30 cellular contexts compared by ENCODE assay signal in the genomic region with DNA sequence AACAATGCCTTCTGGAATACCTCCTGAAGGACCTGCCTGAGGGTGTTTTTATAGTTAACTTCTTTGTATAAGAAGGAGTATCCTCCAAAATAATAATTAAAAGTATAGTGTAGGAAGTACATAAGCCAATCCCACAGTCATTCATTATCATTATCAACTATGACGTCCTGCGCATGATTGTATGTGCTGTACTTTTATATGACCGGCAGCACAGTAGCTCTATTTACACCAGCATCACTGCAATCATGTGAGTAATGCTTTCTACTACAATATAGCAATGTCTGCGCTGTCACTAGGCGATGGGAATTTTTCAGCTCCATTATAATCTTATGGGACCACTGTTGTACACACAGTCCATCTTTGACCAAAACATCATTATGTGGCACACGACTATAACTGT.
"Had no signal": no experiment of that assay in that cellular context is flagged by ENCODE, and none has a peak within 500 bp of the region (broad histone marks: within the 10 kb centered on the region; RNA-seq: fewer than 3 reads in every experiment).

No MANE protein-coding gene starts in this region.

- H3K4me3 ChIP-seq: neural progenitor cell, ovary, psoas muscle, right lobe of liver, sigmoid colon, stomach, thoracic aorta, thyroid gland, tibial nerve, upper lobe of left lung, vagina had no signal

- H3K9ac ChIP-seq: neural progenitor cell, parathyroid adenoma had no signal

- H3K4me2 ChIP-seq: neural progenitor cell had no signal

- H3K36me3 ChIP-seq: neural progenitor cell, ovary, right lobe of liver, sigmoid colon, stomach, thoracic aorta, thyroid gland, tibial nerve, upper lobe of left lung, vagina had no signal

- H3K9me3 Mint-ChIP-seq: naive thymus-derived CD8-positive, alpha-beta T cell; natural killer cell treated with Interleukin-12 subunit alpha and Interleukin-12 subunit beta and Interleukin-15 and Interleukin-18, amount 100 ng/mL, for 72 hours; nephron progenitor cell; neural progenitor cell; stimulated activated effector memory CD8-positive, alpha-beta T cell treated with anti-CD3 and anti-CD28 coated beads, Interleukin-12 subunit alpha, Interleukin-12 subunit beta, amount 100 ng/mL, for 72 hours; stimulated activated naive B cell treated with anti-CD40 and anti-IgM and Interleukin-4, amounts not matched to agents 10 μg/mL and 1 μg/mL and 100 μg/mL, for 72 hours; stimulated activated naive CD8-positive, alpha-beta T cell treated with anti-CD3 and anti-CD28 coated beads, Interleukin-15, Interleukin-2, amounts not matched to agents 100 ng/mL and 50 ng/mL, for 24 hours had no signal

- H3K27me3 ChIP-seq: neural progenitor cell, ovary, right lobe of liver, sigmoid colon, stomach, thyroid gland, tibial nerve, upper lobe of left lung, vagina had no signal

- DNase-seq: naive thymus-derived CD8-positive, alpha-beta T cell; nephron progenitor cell; occipital lobe; ovary; posterior cingulate gyrus; psoas muscle; right cardiac atrium; right lobe of liver; sigmoid colon; small intestine; stimulated activated CD4-positive, alpha-beta T cell treated with anti-CD3 and anti-CD28 coated beads, Interleukin-15, amount 100 ng/mL, for 24 hours; stimulated activated CD4-positive, alpha-beta T cell treated with anti-CD3 and anti-CD28 coated beads, Interleukin-2, amount 100 ng/mL, for 24 hours; stimulated activated CD4-positive, alpha-beta T cell treated with anti-CD3 and anti-CD28 coated beads, Interleukin-2, amount 100 ng/mL, for 48 hours; stimulated activated CD4-positive, alpha-beta T cell treated with anti-CD3 and anti-CD28 coated beads, Interleukin-4, amount 100 ng/mL, for 24 hours; stimulated activated naive B cell treated with anti-CD40 and anti-IgM and Interleukin-4, amounts not matched to agents 10 μg/mL and 1 μg/mL and 100 μg/mL, for 72 hours; stimulated activated naive CD4-positive, alpha-beta T cell treated with Interleukin-2 at 50 U/mL for 16 hours; stomach; thyroid gland; trophoblast cell; upper lobe of left lung had no signal

- H3K27ac Mint-ChIP-seq: natural killer cell treated with Interleukin-12 subunit alpha and Interleukin-12 subunit beta and Interleukin-15 and Interleukin-18, amount 100 ng/mL, for 72 hours; nephron progenitor cell; neural progenitor cell; progenitor cell of endocrine pancreas; stimulated activated effector memory CD8-positive, alpha-beta T cell treated with anti-CD3 and anti-CD28 coated beads, Interleukin-12 subunit alpha, Interleukin-12 subunit beta, amount 100 ng/mL, for 72 hours; stimulated activated naive B cell treated with anti-CD40 and anti-IgM and Interleukin-4, amounts not matched to agents 10 μg/mL and 1 μg/mL and 100 μg/mL, for 72 hours; stimulated activated naive CD8-positive, alpha-beta T cell treated with anti-CD3 and anti-CD28 coated beads, Interleukin-15, Interleukin-2, amounts not matched to agents 100 ng/mL and 50 ng/mL, for 24 hours had no signal

- FAIRE-seq: small intestine, urothelium cell line had no signal

- H3K4me1 Mint-ChIP-seq: naive thymus-derived CD8-positive, alpha-beta T cell; nephron progenitor cell; neural progenitor cell; stimulated activated effector memory CD8-positive, alpha-beta T cell treated with anti-CD3 and anti-CD28 coated beads, Interleukin-12 subunit alpha, Interleukin-12 subunit beta, amount 100 ng/mL, for 72 hours had no signal

- H3K36me3 Mint-ChIP-seq: naive thymus-derived CD8-positive, alpha-beta T cell; natural killer cell treated with Interleukin-12 subunit alpha and Interleukin-12 subunit beta and Interleukin-15 and Interleukin-18, amount 100 ng/mL, for 72 hours; neural progenitor cell; stimulated activated effector memory CD8-positive, alpha-beta T cell treated with anti-CD3 and anti-CD28 coated beads, Interleukin-12 subunit alpha, Interleukin-12 subunit beta, amount 100 ng/mL, for 72 hours; stimulated activated naive B cell treated with anti-CD40 and anti-IgM and Interleukin-4, amounts not matched to agents 10 μg/mL and 1 μg/mL and 100 μg/mL, for 72 hours had no signal

- H3K9me3 ChIP-seq: ovary, psoas muscle, right lobe of liver, sigmoid colon, stomach, thoracic aorta, thyroid gland, tibial nerve, upper lobe of left lung, vagina had no signal

- H3K4me3 Mint-ChIP-seq: naive thymus-derived CD8-positive, alpha-beta T cell; natural killer cell treated with Interleukin-12 subunit alpha and Interleukin-12 subunit beta and Interleukin-15 and Interleukin-18, amount 100 ng/mL, for 72 hours; nephron progenitor cell; neural progenitor cell; stimulated activated effector memory CD8-positive, alpha-beta T cell treated with anti-CD3 and anti-CD28 coated beads, Interleukin-12 subunit alpha, Interleukin-12 subunit beta, amount 100 ng/mL, for 72 hours; stimulated activated naive B cell treated with anti-CD40 and anti-IgM and Interleukin-4, amounts not matched to agents 10 μg/mL and 1 μg/mL and 100 μg/mL, for 72 hours; stimulated activated naive CD8-positive, alpha-beta T cell treated with anti-CD3 and anti-CD28 coated beads, Interleukin-15, Interleukin-2, amounts not matched to agents 100 ng/mL and 50 ng/mL, for 24 hours had no signal

- H2AFZ ChIP-seq: neural progenitor cell, parathyroid adenoma had no signal

- H3K27ac ChIP-seq: neural progenitor cell, ovary, parathyroid adenoma, psoas muscle, right lobe of liver, sigmoid colon, stomach, thoracic aorta, thyroid gland, tibial nerve, upper lobe of left lung, vagina had no signal

- H3K79me2 ChIP-seq: parathyroid adenoma had no signal
